15 cellular contexts compared by ENCODE assay signal in genomic region chr17:8888704-8889302, GRCh38. TPM values are rescaled to one million over a fixed set of nuclear protein-coding genes. Genes with fewer than 3 reads are reported as not detected.
"Had no signal": no experiment of that assay in that cellular context is flagged by ENCODE, and none has a peak within 500 bp of the region (broad histone marks: within the 10 kb centered on the region; RNA-seq: fewer than 3 reads in every experiment).

No MANE protein-coding gene starts in this region.

- H3K27me3 ChIP-seq: cardiac muscle cell, ovary, suprapubic skin had no signal

- FAIRE-seq: islet of Langerhans had no signal

- H3K4me3 Mint-ChIP-seq: activated naive CD4-positive, alpha-beta T cell treated with anti-CD3 and anti-CD28 coated beads, Interleukin-2, amount 10 ng/mL, durations not matched to agents 7 days and 5 days; nephron progenitor cell; stimulated activated naive CD8-positive, alpha-beta T cell treated with anti-CD3 and anti-CD28 coated beads, Interleukin-15, Interleukin-2, amounts not matched to agents 100 ng/mL and 50 ng/mL, for 24 hours; type B pancreatic cell had no signal

- H3K27me3 Mint-ChIP-seq: activated naive CD4-positive, alpha-beta T cell treated with anti-CD3 and anti-CD28 coated beads, Interleukin-2, amount 10 ng/mL, durations not matched to agents 7 days and 5 days; stimulated activated naive CD8-positive, alpha-beta T cell treated with anti-CD3 and anti-CD28 coated beads, Interleukin-15, Interleukin-2, amounts not matched to agents 100 ng/mL and 50 ng/mL, for 24 hours had no signal

- H3K36me3 Mint-ChIP-seq: type B pancreatic cell had no signal

- H3K27ac Mint-ChIP-seq: activated naive CD4-positive, alpha-beta T cell treated with anti-CD3 and anti-CD28 coated beads, Interleukin-2, amount 10 ng/mL, durations not matched to agents 7 days and 5 days; activated T-helper 2 cell treated with anti-CD3 and anti-CD28 coated beads, Interferon-gamma antibody, Interleukin-2, Interleukin-4, amounts not matched to agents 10 μg/mL and 5 μg/mL and 100 μg/mL, durations not matched to agents 14 hours and 24 hours and 36 hours; nephron progenitor cell; stimulated activated naive CD8-positive, alpha-beta T cell treated with anti-CD3 and anti-CD28 coated beads, Interleukin-15, Interleukin-2, amounts not matched to agents 100 ng/mL and 50 ng/mL, for 24 hours; type B pancreatic cell had no signal

- DNase-seq: activated CD4-positive, alpha-beta T cell treated with anti-CD3 and anti-CD28 coated beads, Interleukin-2, amount 50 U/mL, for 1 hour; activated T-cell treated with anti-CD3 and anti-CD28 coated beads for 4 hours had no signal

- H3K4me3 ChIP-seq: cardiac muscle cell, gastroesophageal sphincter, ovary, suprapubic skin had no signal

- H3K4me1 ChIP-seq: gastroesophageal sphincter, suprapubic skin had no signal

- H3K9me3 Mint-ChIP-seq: activated T-helper 2 cell treated with anti-CD3 and anti-CD28 coated beads, Interferon-gamma antibody, Interleukin-2, Interleukin-4, amounts not matched to agents 10 μg/mL and 5 μg/mL and 100 μg/mL, durations not matched to agents 14 hours and 24 hours and 36 hours; nephron progenitor cell; stimulated activated naive CD8-positive, alpha-beta T cell treated with anti-CD3 and anti-CD28 coated beads, Interleukin-15, Interleukin-2, amounts not matched to agents 100 ng/mL and 50 ng/mL, for 24 hours; type B pancreatic cell had no signal

- H3K36me3 ChIP-seq: cardiac muscle cell, gastroesophageal sphincter, ovary, suprapubic skin had no signal

- H3K27ac ChIP-seq: cardiac muscle cell, gastroesophageal sphincter, ovary, suprapubic skin had no signal

- ATAC-seq: gastroesophageal sphincter had no signal

- H3K9me3 ChIP-seq: gastroesophageal sphincter, ovary, suprapubic skin had no signal

RNA-seq across cellular contexts. Expression of gene PIK3R6, which starts 21.3 kb away (rescaled TPM):
- total RNA-seq: cardiac muscle cell, dermis microvascular lymphatic vessel endothelial cell, epithelial cell of proximal tubule, pulmonary artery endothelial cell had no signal
